Comparison of ENCODE assay signal across 23 cellular contexts in genomic region chr1:114251573-114251939, GRCh38.
DNase-seq lines count a peak whose midpoint lies in the region; ATAC-seq, FAIRE-seq and TF ChIP-seq lines count a peak whose summit lies in the region.
"Had no signal": no experiment of that assay in that cellular context is flagged by ENCODE, and none has a peak within 500 bp of the region (broad histone marks: within the 10 kb centered on the region; RNA-seq: fewer than 3 reads in every experiment).

No MANE protein-coding gene starts in this region.

- TF ChIP-seq RAD21 in H1 (IDR thresholded peaks at IDR 0.05 in 1 of 2, conservative IDR thresholded peaks at IDR 0.05 in 1 of 2; ENCODE audit: low read depth in 2 of 2, low read length in 2 of 2) = no peak

- 0 out of 2 replicates have a peak overlapping the region, but pooled peaks have one; percentile 44 for H2BK5ac ChIP-seq in H1 (ENCODE audit: low read depth, low read length)

- no peak overlapping the region for H3K56ac ChIP-seq in H1 (replicated peaks; ENCODE audit: insufficient read length, low read depth, low read length)

- H3K9ac ChIP-seq in H1 (replicated peaks in 1 of 4; ENCODE audit: extremely low read depth in 1 of 4, low read depth in 3 of 4, low read length in 3 of 4) = no peak overlapping the region
- H3K9ac ChIP-seq in neural progenitor cell = no peak overlapping the region
- H3K9ac ChIP-seq: GM23248 had no signal

- no peak overlapping the region for H3K27ac ChIP-seq in H1 (ENCODE audit: low read depth, low read length)
- no peak overlapping the region for H3K27ac ChIP-seq in neural progenitor cell
- H3K27ac ChIP-seq: GM23248 had no signal

- no peaks in the 10 kb centered on the region for H3K79me1 ChIP-seq in H1 (ENCODE audit: low read depth, low read length)

- H3K4me1 ChIP-seq in H1 (replicated peaks in 1 of 4; ENCODE audit: control insufficient read depth in 3 of 4, insufficient read depth in 4 of 4, low read length in 3 of 4) (no peaks in the 10 kb centered on the region; a peak in 1 of 7 replicates), neural progenitor cell (peaks cover 7% of the 10 kb centered on the region)
- H3K4me1 ChIP-seq: BE2C had no signal

- H3K36me3 ChIP-seq in H1 (ENCODE audit: control insufficient read depth in 2 of 4, insufficient read depth in 4 of 4, low read length in 3 of 4) (no peaks in the 10 kb centered on the region), neural progenitor cell (no peaks in the 10 kb centered on the region)
- H3K36me3 ChIP-seq: BE2C had no signal

- no peak overlapping the region for H3K4me2 ChIP-seq in H1 (ENCODE audit: insufficient read depth in 1 of 2, low read depth in 2 of 2, low read length in 2 of 2)
- no peak overlapping the region for H3K4me2 ChIP-seq in neural progenitor cell

- H2AK5ac ChIP-seq in H1 (ENCODE audit: low read depth, low read length) = no peak overlapping the region

- H4K91ac ChIP-seq in H1 (replicated peaks; ENCODE audit: insufficient read length, low read length) = no peak overlapping the region

- H3K23ac ChIP-seq in H1 (ENCODE audit: insufficient read length) = no peak overlapping the region

- no peaks in the 10 kb centered on the region for H3K79me2 ChIP-seq in H1 (ENCODE audit: control insufficient read depth in 1 of 2, insufficient read depth in 2 of 2, low read length in 2 of 2)
- no peaks in the 10 kb centered on the region for H3K79me2 ChIP-seq in neural progenitor cell (ENCODE audit: low read depth)

- H3K14ac ChIP-seq in H1 (ENCODE audit: insufficient read length) = no peak overlapping the region

- no peak overlapping the region for H3K27ac Mint-ChIP-seq in neural progenitor cell
- H3K27ac Mint-ChIP-seq: CD4-positive, CD25-positive, alpha-beta regulatory T cell; CD8-positive, alpha-beta memory T cell had no signal

- DNase-seq in H1 (ENCODE audit: low read depth in 1 of 2, low spot score in 2 of 2) (no peak), left ventricle myocardium superior (no peak), neural progenitor cell (ENCODE audit: low spot score) (no peak), left colon (no peak)
- DNase-seq: ACHN; BE2C; C1 segment of cervical spinal cord; CD4-positive, CD25-positive, alpha-beta regulatory T cell; CD8-positive, alpha-beta memory T cell; COR-L47; DMS 273 treated with DMSO at 0.1 percent for 48 hours; DND-41; EL; GM23248; HCEC 1CT; IMR-90 had no signal

- TF ChIP-seq CTCF in H1 (IDR thresholded peaks at IDR 0.05; ENCODE audit: control extremely low read depth in 1 of 3, insufficient read depth in 1 of 3, low read depth in 1 of 3, low read length in 3 of 3) (no peak), neural progenitor cell (IDR thresholded peaks at IDR 0.05) (no peak)

- no peak overlapping the region for H3K18ac ChIP-seq in H1 (ENCODE audit: extremely low read depth, low read length)

- H4K5ac ChIP-seq in H1 (ENCODE audit: insufficient read length, low read depth, low read length) = no peak overlapping the region

- FAIRE-seq in H1 (lab: Jason Lieb, UNC) = no peak
- FAIRE-seq: A204.1, GM12878, GM19239, H54, HTR-8/SVneo had no signal

- CTCF ChIA-PET in H1 (lab: Charles Lee; ENCODE audit: partially characterized antibody) = interaction anchor here (0.8 to 1.8 kb wide), 5 partner anchors 14 to 272 kb away, joined by 3 to 8 read pairs (median 6); partner anchors contain the start of gene OLFML3

- H4K20me1 ChIP-seq in H1 (replicated peaks in 1 of 2; ENCODE audit: control insufficient read depth in 1 of 2, insufficient read depth in 2 of 2, low read length in 2 of 2) (no peaks in the 10 kb centered on the region), neural progenitor cell (ENCODE audit: low read depth) (no peaks in the 10 kb centered on the region)

- H3K36me3 Mint-ChIP-seq in neural progenitor cell = no peaks in the 10 kb centered on the region
- H3K36me3 Mint-ChIP-seq: CD4-positive, CD25-positive, alpha-beta regulatory T cell had no signal

- POLR2A ChIA-PET in H1 (lab: Charles Lee; ENCODE audit: partially characterized antibody) = no interaction called here

- intact Hi-C loops in left ventricle myocardium superior (cut with micrococcal nuclease) (no loop called here), left colon (cut with DNase I, micrococcal nuclease) (no loop called here)

- H3K4me1 Mint-ChIP-seq in neural progenitor cell = peaks cover 8% of the 10 kb centered on the region
- H3K4me1 Mint-ChIP-seq: CD8-positive, alpha-beta memory T cell had no signal

- ATAC-seq in left ventricle myocardium superior (peak; percentile 59), GM18498 (IDR thresholded peaks at IDR 0.05; ENCODE audit: unreplicated experiment) (no peak), left colon (no peak), HG03108 (IDR thresholded peaks at IDR 0.05; ENCODE audit: unreplicated experiment) (no peak)
- ATAC-seq: GM12878 had no signal

- TF ChIP-seq POLR2A in H1 (IDR thresholded peaks at IDR 0.05; ENCODE audit: control extremely low read depth in 1 of 2, low read depth in 2 of 2, low read length in 2 of 2) = no peak

- H4K8ac ChIP-seq in H1 (ENCODE audit: extremely low read depth, insufficient read depth, low read length) = no peak overlapping the region

- TF ChIP-seq EP300 in H1 (IDR thresholded peaks at IDR 0.05; ENCODE audit: borderline replicate concordance in 1 of 2, low read depth in 2 of 2, low read length in 2 of 2) = no peak

- H3K4me3 ChIP-seq in H1 (ENCODE audit: extremely low read depth in 1 of 4, insufficient read depth in 2 of 4, low read depth in 3 of 4, low read length in 4 of 4) (no peak overlapping the region), neural progenitor cell (no peak overlapping the region)
- H3K4me3 ChIP-seq: GM12878, GM23248 had no signal

- H3K9me3 ChIP-seq in H1 (ENCODE audit: insufficient read depth in 2 of 2, low read depth in 1 of 2, low read length in 1 of 2) = peaks cover 0 to 2% of the 10 kb centered on the region in 2 experiments; a peak in 2 of 4 replicates
- H3K9me3 ChIP-seq in neural progenitor cell (ENCODE audit: low read depth) = peaks cover 6% of the 10 kb centered on the region
- H3K9me3 ChIP-seq: BE2C had no signal

- H2BK12ac ChIP-seq in H1 (ENCODE audit: low read depth, low read length) = 0 out of 2 replicates have a peak overlapping the region, but pooled peaks have one; percentile 50

- no peak overlapping the region for H2BK15ac ChIP-seq in H1 (ENCODE audit: low read length)

- 84% methylated on average over 3 of the region's 4 CpGs; no CpG with 5 or more reads in 1 of the 2 experiments for WGBS in H1 (ENCODE audit: extremely low coverage in 1 of 2, insufficient coverage in 1 of 2, insufficient read length in 1 of 2, insufficient replicate concordance in 2 of 2, low coverage in 1 of 2, low lambda C conversion rate in 2 of 2, missing lambda C conversion rate in 1 of 2), 2 experiments

- no peaks in the 10 kb centered on the region for H3F3A ChIP-seq in neural progenitor cell (ENCODE audit: low read depth)

- peaks cover 18% of the 10 kb centered on the region for H3K9me3 Mint-ChIP-seq in neural progenitor cell

- H3K23me2 ChIP-seq in H1 (ENCODE audit: low read depth, low read length) = no peaks in the 10 kb centered on the region; the same call in 1 of the 2 replicates

- H3K27me3 Mint-ChIP-seq in neural progenitor cell (ENCODE audit: insufficient read depth, low read depth) = no peaks in the 10 kb centered on the region
- H3K27me3 Mint-ChIP-seq: CD4-positive, CD25-positive, alpha-beta regulatory T cell; CD8-positive, alpha-beta memory T cell had no signal

- H3K4ac ChIP-seq in H1 (replicated peaks; ENCODE audit: insufficient read length, low read depth, low read length) = no peak overlapping the region

- H2BK20ac ChIP-seq in H1 (ENCODE audit: low read length) = no peak overlapping the region

- no peak overlapping the region for H2AFZ ChIP-seq in H1 (ENCODE audit: low read length)
- H2AFZ ChIP-seq in neural progenitor cell (replicated peaks) = peak overlapping the region; percentile 31
- H2AFZ ChIP-seq: GM23248 had no signal

- H3K4me3 Mint-ChIP-seq in neural progenitor cell = no peak overlapping the region
- H3K4me3 Mint-ChIP-seq: CD4-positive, CD25-positive, alpha-beta regulatory T cell; CD8-positive, alpha-beta memory T cell had no signal

- H2BK120ac ChIP-seq in H1 (replicated peaks; ENCODE audit: low read depth, low read length) = no peak overlapping the region

- H3K27me3 ChIP-seq in H1 (replicated peaks in 1 of 4; ENCODE audit: control insufficient read depth in 3 of 4, extremely low read depth in 1 of 4, insufficient read depth in 3 of 4, low read length in 3 of 4) (peaks cover 0 to 2% (median 0%) of the 10 kb centered on the region in 4 experiments; a peak in 1 of 7 replicates), neural progenitor cell (no peaks in the 10 kb centered on the region)
- H3K27me3 ChIP-seq: BE2C had no signal

TF ChIP-seq in H1, 55 proteins besides CTCF, POLR2A, EP300 and RAD21:
- TF ChIP-seq ZNF274 (IDR thresholded peaks at IDR 0.05; ENCODE audit: borderline replicate concordance, extremely low read depth, low read length) = no peak
- TF ChIP-seq HDAC6 (IDR thresholded peaks at IDR 0.05; ENCODE audit: low read depth, low read length) = no peak
- no peak for TF ChIP-seq CHD1 (IDR thresholded peaks at IDR 0.05; ENCODE audit: low read depth, low read length)
- TF ChIP-seq SAP30 (IDR thresholded peaks at IDR 0.05; ENCODE audit: insufficient read depth, insufficient replicate concordance, low read length) = no peak
- TF ChIP-seq SP4 (IDR thresholded peaks at IDR 0.05; ENCODE audit: low read length) = no peak
- TF ChIP-seq E2F6 (IDR thresholded peaks at IDR 0.05) = no peak
- TF ChIP-seq SIN3A (conservative IDR thresholded peaks at IDR 0.05 in 1 of 2, IDR thresholded peaks at IDR 0.05 in 1 of 2; ENCODE audit: low read depth in 1 of 2, low read length in 2 of 2) = no peak
